ENCODE assay signal across 13 cellular contexts in the genomic region with DNA sequence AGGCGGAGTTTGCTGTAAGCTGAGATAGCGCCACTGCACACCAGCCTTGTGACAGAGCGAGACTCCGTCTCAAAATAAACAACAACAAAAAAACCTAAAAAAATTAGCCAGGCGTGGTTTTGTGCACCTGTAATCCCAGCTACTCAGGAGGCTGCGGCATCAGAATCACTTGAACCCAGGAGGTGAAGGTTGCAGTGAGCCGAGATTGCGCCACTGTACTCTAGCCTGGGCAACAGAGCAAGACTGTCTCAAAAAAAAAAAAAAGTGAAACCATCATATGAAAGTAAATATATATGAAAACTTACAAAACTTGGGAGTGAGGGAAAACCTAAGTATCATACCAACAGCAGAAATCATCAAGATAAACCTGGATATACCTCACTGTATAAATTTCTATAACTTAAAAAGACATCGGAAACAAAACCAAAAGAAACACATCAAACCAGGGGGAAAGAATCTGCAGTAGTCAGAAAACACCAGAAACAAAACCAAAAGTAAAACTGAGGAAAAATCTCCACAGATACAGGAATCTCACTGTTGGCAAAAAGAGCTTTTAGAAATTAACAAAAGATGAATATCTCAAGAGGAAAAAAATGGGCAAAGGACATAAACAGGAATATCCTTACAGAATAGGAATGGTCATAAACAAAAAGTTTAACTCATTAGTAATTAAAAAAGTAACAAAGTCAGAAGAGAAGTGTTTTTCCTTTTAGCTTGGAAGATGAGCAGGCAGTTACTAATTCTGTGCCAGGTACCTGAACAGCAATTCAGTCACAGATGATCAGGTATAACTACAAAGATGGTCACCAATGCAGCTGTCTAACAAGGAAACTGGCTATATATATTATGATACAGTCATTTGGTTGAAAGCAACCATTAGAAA. TPM values are rescaled to one million over a fixed set of nuclear protein-coding genes. Genes with fewer than 3 reads are reported as not detected.
DNase-seq lines count a peak whose midpoint lies in the region; ATAC-seq, FAIRE-seq and TF ChIP-seq lines count a peak whose summit lies in the region.
"Had no signal": no experiment of that assay in that cellular context is flagged by ENCODE, and none has a peak within 500 bp of the region (broad histone marks: within the 10 kb centered on the region; RNA-seq: fewer than 3 reads in every experiment).

No MANE protein-coding gene starts in this region.

- intact Hi-C loops in CD4-positive, alpha-beta T cell (cut with DNase I, micrococcal nuclease): no loop called here

- TF ChIP-seq CTCF in CD4-positive, alpha-beta T cell (IDR thresholded peaks at IDR 0.05): no peak

- POLR2A ChIA-PET in CD4-positive, alpha-beta T cell (lab: Charles Lee): interaction anchor here (0.6 to 0.7 kb wide), 2 partner anchors 117 to 121 kb away, joined by 4 read pairs; no protein-coding TSS in a partner anchor

- no peaks in the 10 kb centered on the region for H3K9me3 ChIP-seq in CD4-positive, alpha-beta T cell (ENCODE audit: control insufficient read depth, low read length)
- H3K9me3 ChIP-seq: gastrocnemius medialis had no signal

- peak overlapping the region; percentile 80 for H3K4me3 Mint-ChIP-seq in CD4-positive, alpha-beta T cell
- peak overlapping the region; percentile 65 for H3K4me3 Mint-ChIP-seq in T-helper 1 cell treated with Interleukin-12 subunit alpha and Interleukin-12 subunit beta and Interleukin-4 antibody, amounts not matched to agents 30 μg/mL and 1 μg/mL, for 36 hours
- peak overlapping the region; percentile 75 for H3K4me3 Mint-ChIP-seq in memory B cell
- H3K4me3 Mint-ChIP-seq: nephron had no signal

- CTCF ChIA-PET in CD4-positive, alpha-beta T cell (lab: Charles Lee): no interaction called here

- no peak overlapping the region for H3K27ac ChIP-seq in CD4-positive, alpha-beta T cell (ENCODE audit: low read depth, low read length)
- H3K27ac ChIP-seq: gastrocnemius medialis, GM23248, PC-9 had no signal

- H3K27ac Mint-ChIP-seq in CD4-positive, alpha-beta T cell: peak overlapping the region; percentile 4
- H3K27ac Mint-ChIP-seq in T-helper 1 cell treated with Interleukin-12 subunit alpha and Interleukin-12 subunit beta and Interleukin-4 antibody, amounts not matched to agents 30 μg/mL and 1 μg/mL, for 36 hours: peak overlapping the region; percentile 62
- H3K27ac Mint-ChIP-seq in memory B cell: peak overlapping the region; percentile 60
- H3K27ac Mint-ChIP-seq: nephron had no signal

- no peak for ATAC-seq in CD4-positive, alpha-beta T cell (ENCODE audit: poor library complexity)
- ATAC-seq in memory B cell (ENCODE audit: low read depth) (peak; percentile 70), HG02759 (IDR thresholded peaks at IDR 0.05; ENCODE audit: unreplicated experiment) (no peak)
- ATAC-seq: gastrocnemius medialis had no signal

- DNase-seq in CD4-positive, alpha-beta T cell: no peak
- DNase-seq in GM18507 (ENCODE audit: extremely low spot score, insufficient read length, low read depth): peak; percentile 12
- DNase-seq in memory B cell (ENCODE audit: low spot score in 2 of 2): peak in 1 of 2 donors; percentile 2
- DNase-seq in activated CD4-positive, CD25-positive, alpha-beta regulatory T cell treated with anti-CD3 and anti-CD28 coated beads, Interleukin-2, amount 50 U/mL, for 72 hours: no peak
- DNase-seq in 8988T: no peak
- DNase-seq in NCI-H2029 treated with DMSO at 0.1 percent for 48 hours (lab: John Stamatoyannopoulos, UW): no peak
- DNase-seq: effector CD8-positive, alpha-beta T cell; gastrocnemius medialis; GM23248; PC-9 had no signal

- H3K36me3 Mint-ChIP-seq in CD4-positive, alpha-beta T cell (ENCODE audit: low read depth): no peaks in the 10 kb centered on the region
- peaks cover 3% of the 10 kb centered on the region for H3K36me3 Mint-ChIP-seq in T-helper 1 cell treated with Interleukin-12 subunit alpha and Interleukin-12 subunit beta and Interleukin-4 antibody, amounts not matched to agents 30 μg/mL and 1 μg/mL, for 36 hours (ENCODE audit: low read depth)
- no peaks in the 10 kb centered on the region for H3K36me3 Mint-ChIP-seq in memory B cell

- H3K9me3 Mint-ChIP-seq in CD4-positive, alpha-beta T cell: no peaks in the 10 kb centered on the region
- no peaks in the 10 kb centered on the region for H3K9me3 Mint-ChIP-seq in T-helper 1 cell treated with Interleukin-12 subunit alpha and Interleukin-12 subunit beta and Interleukin-4 antibody, amounts not matched to agents 30 μg/mL and 1 μg/mL, for 36 hours
- H3K9me3 Mint-ChIP-seq in memory B cell: no peaks in the 10 kb centered on the region
- H3K9me3 Mint-ChIP-seq: nephron had no signal

- no peaks in the 10 kb centered on the region for H3K27me3 ChIP-seq in CD4-positive, alpha-beta T cell (ENCODE audit: control insufficient read depth, insufficient read depth, low read length)
- H3K27me3 ChIP-seq: gastrocnemius medialis had no signal

- H3K4me1 Mint-ChIP-seq in CD4-positive, alpha-beta T cell (ENCODE audit: low read depth): peaks cover 7% of the 10 kb centered on the region
- peaks cover 20% of the 10 kb centered on the region for H3K4me1 Mint-ChIP-seq in T-helper 1 cell treated with Interleukin-12 subunit alpha and Interleukin-12 subunit beta and Interleukin-4 antibody, amounts not matched to agents 30 μg/mL and 1 μg/mL, for 36 hours (ENCODE audit: low read depth)
- H3K4me1 Mint-ChIP-seq in memory B cell: peaks cover 10% of the 10 kb centered on the region

- H3K27me3 Mint-ChIP-seq in CD4-positive, alpha-beta T cell: peaks cover 18% of the 10 kb centered on the region
- peaks cover 35% of the 10 kb centered on the region for H3K27me3 Mint-ChIP-seq in T-helper 1 cell treated with Interleukin-12 subunit alpha and Interleukin-12 subunit beta and Interleukin-4 antibody, amounts not matched to agents 30 μg/mL and 1 μg/mL, for 36 hours (ENCODE audit: low read depth)
- H3K27me3 Mint-ChIP-seq in memory B cell: no peaks in the 10 kb centered on the region

- FAIRE-seq in GM18507 (lab: Jason Lieb, UNC): peak; percentile 44

RNA-seq across cellular contexts. Expression of gene ETV5, which starts 41.3 kb away (rescaled TPM):
- not detected for total RNA-seq in CD4-positive, alpha-beta T cell

Comparison
In these comparisons a context has a peak if more than half of its experiments do, and no peak if none do; other contexts are left out.
1. H3K27ac Mint-ChIP-seq: peak in every context shown above with its lines; median percentile 62 in T-helper 1 cell treated with Interleukin-12 subunit alpha and Interleukin-12 subunit beta and Interleukin-4 antibody, amounts not matched to agents 30 μg/mL and 1 μg/mL, for 36 hours; 60 in memory B cell; 4 in CD4-positive, alpha-beta T cell.